1 cellular context compared by ENCODE assay signal in the genomic region with DNA sequence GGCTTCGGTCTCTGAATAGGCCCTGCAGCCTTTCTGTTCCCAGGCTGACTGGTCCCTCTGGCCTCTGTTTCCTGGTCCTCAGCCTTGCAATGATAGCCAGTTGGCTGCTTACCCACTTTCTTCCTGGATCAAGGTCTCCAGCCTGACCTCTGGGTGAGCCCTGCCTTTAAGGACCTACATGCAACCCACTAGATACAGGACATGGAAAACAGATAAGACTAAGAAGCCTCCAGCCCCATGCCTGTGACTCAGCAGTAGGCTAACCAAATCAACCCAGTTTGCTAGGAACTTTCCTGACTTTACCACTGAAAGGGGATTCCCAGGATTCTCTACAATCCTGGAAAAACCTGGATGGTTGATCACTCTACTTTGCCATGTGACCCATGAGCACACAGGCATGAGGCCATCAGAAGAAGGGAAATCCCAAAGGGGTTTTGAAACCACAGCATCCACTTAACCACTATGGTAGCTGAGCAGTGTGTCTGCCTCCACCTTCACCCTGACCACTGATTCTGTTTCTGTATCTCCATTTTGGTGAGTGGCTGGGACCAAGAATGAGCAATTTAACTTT.
A peak's percentile ranks its signal among the peaks of the same experiment; 100 is the strongest.
TF ChIP-seq lines count a peak whose summit lies in the region.

No MANE protein-coding gene starts in this region.

TF ChIP-seq in K562, 482 proteins besides CTCF, POLR2A, EP300 and RAD21 (continued from another document and continues in another):
- no peak for TF ChIP-seq HSF4 (CRISPR knock-in tag; IDR thresholded peaks at IDR 0.05; ENCODE audit: borderline replicate concordance)
- TF ChIP-seq, protein P1, sequence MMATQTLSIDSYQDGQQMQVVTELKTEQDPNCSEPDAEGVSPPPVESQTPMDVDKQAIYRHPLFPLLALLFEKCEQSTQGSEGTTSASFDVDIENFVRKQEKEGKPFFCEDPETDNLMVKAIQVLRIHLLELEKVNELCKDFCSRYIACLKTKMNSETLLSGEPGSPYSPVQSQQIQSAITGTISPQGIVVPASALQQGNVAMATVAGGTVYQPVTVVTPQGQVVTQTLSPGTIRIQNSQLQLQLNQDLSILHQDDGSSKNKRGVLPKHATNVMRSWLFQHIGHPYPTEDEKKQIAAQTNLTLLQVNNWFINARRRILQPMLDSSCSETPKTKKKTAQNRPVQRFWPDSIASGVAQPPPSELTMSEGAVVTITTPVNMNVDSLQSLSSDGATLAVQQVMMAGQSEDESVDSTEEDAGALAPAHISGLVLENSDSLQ (IDR thresholded peaks at IDR 0.05): no peak
- no peak for TF ChIP-seq MXI1 (IDR thresholded peaks at IDR 0.05; ENCODE audit: low read depth, low read length)
- TF ChIP-seq HEY1 (CRISPR knock-in tag; IDR thresholded peaks at IDR 0.05; ENCODE audit: borderline replicate concordance): no peak
- TF ChIP-seq FUS (optimal IDR thresholded peaks at IDR 0.05; ENCODE audit: low read depth, low read length): no peak
- no peak for TF ChIP-seq ZNF780A (CRISPR knock-in tag; IDR thresholded peaks at IDR 0.05)
- TF ChIP-seq, protein P2, sequence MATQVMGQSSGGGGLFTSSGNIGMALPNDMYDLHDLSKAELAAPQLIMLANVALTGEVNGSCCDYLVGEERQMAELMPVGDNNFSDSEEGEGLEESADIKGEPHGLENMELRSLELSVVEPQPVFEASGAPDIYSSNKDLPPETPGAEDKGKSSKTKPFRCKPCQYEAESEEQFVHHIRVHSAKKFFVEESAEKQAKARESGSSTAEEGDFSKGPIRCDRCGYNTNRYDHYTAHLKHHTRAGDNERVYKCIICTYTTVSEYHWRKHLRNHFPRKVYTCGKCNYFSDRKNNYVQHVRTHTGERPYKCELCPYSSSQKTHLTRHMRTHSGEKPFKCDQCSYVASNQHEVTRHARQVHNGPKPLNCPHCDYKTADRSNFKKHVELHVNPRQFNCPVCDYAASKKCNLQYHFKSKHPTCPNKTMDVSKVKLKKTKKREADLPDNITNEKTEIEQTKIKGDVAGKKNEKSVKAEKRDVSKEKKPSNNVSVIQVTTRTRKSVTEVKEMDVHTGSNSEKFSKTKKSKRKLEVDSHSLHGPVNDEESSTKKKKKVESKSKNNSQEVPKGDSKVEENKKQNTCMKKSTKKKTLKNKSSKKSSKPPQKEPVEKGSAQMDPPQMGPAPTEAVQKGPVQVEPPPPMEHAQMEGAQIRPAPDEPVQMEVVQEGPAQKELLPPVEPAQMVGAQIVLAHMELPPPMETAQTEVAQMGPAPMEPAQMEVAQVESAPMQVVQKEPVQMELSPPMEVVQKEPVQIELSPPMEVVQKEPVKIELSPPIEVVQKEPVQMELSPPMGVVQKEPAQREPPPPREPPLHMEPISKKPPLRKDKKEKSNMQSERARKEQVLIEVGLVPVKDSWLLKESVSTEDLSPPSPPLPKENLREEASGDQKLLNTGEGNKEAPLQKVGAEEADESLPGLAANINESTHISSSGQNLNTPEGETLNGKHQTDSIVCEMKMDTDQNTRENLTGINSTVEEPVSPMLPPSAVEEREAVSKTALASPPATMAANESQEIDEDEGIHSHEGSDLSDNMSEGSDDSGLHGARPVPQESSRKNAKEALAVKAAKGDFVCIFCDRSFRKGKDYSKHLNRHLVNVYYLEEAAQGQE (CRISPR knock-in tag; IDR thresholded peaks at IDR 0.05; ENCODE audit: low read depth): peak; percentile 48; the same call in 1 of the 2 replicates
- no peak for TF ChIP-seq POLR3G (IDR thresholded peaks at IDR 0.05; ENCODE audit: extremely low read depth, insufficient read length, insufficient replicate concordance)
- TF ChIP-seq, protein P3, sequence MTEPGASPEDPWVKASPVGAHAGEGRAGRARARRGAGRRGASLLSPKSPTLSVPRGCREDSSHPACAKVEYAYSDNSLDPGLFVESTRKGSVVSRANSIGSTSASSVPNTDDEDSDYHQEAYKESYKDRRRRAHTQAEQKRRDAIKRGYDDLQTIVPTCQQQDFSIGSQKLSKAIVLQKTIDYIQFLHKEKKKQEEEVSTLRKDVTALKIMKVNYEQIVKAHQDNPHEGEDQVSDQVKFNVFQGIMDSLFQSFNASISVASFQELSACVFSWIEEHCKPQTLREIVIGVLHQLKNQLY (CRISPR knock-in tag; conservative IDR thresholded peaks at IDR 0.05): no peak
- TF ChIP-seq ZNF316 (IDR thresholded peaks at IDR 0.05): peak; percentile 87
- no peak for TF ChIP-seq ATF1 (CRISPR knock-in tag; IDR thresholded peaks at IDR 0.05)
- peak; percentile 34; the same call in 1 of the 2 replicates for TF ChIP-seq ATF1 (tag; IDR thresholded peaks at IDR 0.05)
- TF ChIP-seq KDM5B (IDR thresholded peaks at IDR 0.05; ENCODE audit: insufficient replicate concordance, low read depth, low read length): no peak
- TF ChIP-seq ZNF707 (CRISPR knock-in tag; conservative IDR thresholded peaks at IDR 0.05): no peak
- peak; percentile 29 to 66; a peak in 1 of 4 replicates for TF ChIP-seq ETV6 (IDR thresholded peaks at IDR 0.05; ENCODE audit: borderline replicate concordance in 1 of 2, low read depth in 2 of 2, low read length in 1 of 2)
- no peak for TF ChIP-seq ETV6 (CRISPR knock-in tag; IDR thresholded peaks at IDR 0.05; ENCODE audit: borderline replicate concordance)
- no peak for TF ChIP-seq ZFP36 (IDR thresholded peaks at IDR 0.05; ENCODE audit: low read depth, low read length, partially characterized antibody)
- no peak for TF ChIP-seq ZNF253 (CRISPR knock-in tag; conservative IDR thresholded peaks at IDR 0.05)
- TF ChIP-seq, protein P4, sequence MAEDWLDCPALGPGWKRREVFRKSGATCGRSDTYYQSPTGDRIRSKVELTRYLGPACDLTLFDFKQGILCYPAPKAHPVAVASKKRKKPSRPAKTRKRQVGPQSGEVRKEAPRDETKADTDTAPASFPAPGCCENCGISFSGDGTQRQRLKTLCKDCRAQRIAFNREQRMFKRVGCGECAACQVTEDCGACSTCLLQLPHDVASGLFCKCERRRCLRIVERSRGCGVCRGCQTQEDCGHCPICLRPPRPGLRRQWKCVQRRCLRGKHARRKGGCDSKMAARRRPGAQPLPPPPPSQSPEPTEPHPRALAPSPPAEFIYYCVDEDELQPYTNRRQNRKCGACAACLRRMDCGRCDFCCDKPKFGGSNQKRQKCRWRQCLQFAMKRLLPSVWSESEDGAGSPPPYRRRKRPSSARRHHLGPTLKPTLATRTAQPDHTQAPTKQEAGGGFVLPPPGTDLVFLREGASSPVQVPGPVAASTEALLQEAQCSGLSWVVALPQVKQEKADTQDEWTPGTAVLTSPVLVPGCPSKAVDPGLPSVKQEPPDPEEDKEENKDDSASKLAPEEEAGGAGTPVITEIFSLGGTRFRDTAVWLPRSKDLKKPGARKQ (CRISPR knock-in tag; IDR thresholded peaks at IDR 0.05): no peak
- TF ChIP-seq, protein P5, sequence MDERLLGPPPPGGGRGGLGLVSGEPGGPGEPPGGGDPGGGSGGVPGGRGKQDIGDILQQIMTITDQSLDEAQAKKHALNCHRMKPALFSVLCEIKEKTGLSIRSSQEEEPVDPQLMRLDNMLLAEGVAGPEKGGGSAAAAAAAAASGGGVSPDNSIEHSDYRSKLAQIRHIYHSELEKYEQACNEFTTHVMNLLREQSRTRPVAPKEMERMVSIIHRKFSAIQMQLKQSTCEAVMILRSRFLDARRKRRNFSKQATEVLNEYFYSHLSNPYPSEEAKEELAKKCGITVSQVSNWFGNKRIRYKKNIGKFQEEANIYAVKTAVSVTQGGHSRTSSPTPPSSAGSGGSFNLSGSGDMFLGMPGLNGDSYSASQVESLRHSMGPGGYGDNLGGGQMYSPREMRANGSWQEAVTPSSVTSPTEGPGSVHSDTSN (CRISPR knock-in tag; IDR thresholded peaks at IDR 0.05; ENCODE audit: low read depth): no peak
- TF ChIP-seq, protein P5 (tag; conservative IDR thresholded peaks at IDR 0.05; ENCODE audit: low read depth): no peak
- no peak for TF ChIP-seq POLR2H (tag; IDR thresholded peaks at IDR 0.05; ENCODE audit: low read depth)
- no peak for TF ChIP-seq PPARD (CRISPR knock-in tag; IDR thresholded peaks at IDR 0.05)
- TF ChIP-seq, protein P6, sequence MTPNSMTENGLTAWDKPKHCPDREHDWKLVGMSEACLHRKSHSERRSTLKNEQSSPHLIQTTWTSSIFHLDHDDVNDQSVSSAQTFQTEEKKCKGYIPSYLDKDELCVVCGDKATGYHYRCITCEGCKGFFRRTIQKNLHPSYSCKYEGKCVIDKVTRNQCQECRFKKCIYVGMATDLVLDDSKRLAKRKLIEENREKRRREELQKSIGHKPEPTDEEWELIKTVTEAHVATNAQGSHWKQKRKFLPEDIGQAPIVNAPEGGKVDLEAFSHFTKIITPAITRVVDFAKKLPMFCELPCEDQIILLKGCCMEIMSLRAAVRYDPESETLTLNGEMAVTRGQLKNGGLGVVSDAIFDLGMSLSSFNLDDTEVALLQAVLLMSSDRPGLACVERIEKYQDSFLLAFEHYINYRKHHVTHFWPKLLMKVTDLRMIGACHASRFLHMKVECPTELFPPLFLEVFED (CRISPR knock-in tag; conservative IDR thresholded peaks at IDR 0.05): no peak
- TF ChIP-seq EHMT2 (IDR thresholded peaks at IDR 0.05): peak; percentile 71
- peak; percentile 64 to 94 for TF ChIP-seq RCOR1 (IDR thresholded peaks at IDR 0.05; ENCODE audit: borderline replicate concordance in 1 of 2, low read depth in 2 of 2, low read length in 2 of 2)
- no peak for TF ChIP-seq FOXJ3 (CRISPR knock-in tag; IDR thresholded peaks at IDR 0.05)
- TF ChIP-seq HDAC8 (tag; IDR thresholded peaks at IDR 0.05): no peak
- TF ChIP-seq YY1 (IDR thresholded peaks at IDR 0.05; ENCODE audit: borderline replicate concordance in 1 of 3, control insufficient read depth in 1 of 3, extremely low read depth in 1 of 3, insufficient read depth in 3 of 3, insufficient read length in 1 of 3, insufficient replicate concordance in 2 of 3, low read depth in 1 of 3, low read length in 2 of 3): peak in 1 of 3 experiments; percentile 31
- no peak for TF ChIP-seq KAT8 (IDR thresholded peaks at IDR 0.05; ENCODE audit: low read depth)
- peak; percentile 70 for TF ChIP-seq SOX6 (IDR thresholded peaks at IDR 0.05)
- TF ChIP-seq, protein P7, sequence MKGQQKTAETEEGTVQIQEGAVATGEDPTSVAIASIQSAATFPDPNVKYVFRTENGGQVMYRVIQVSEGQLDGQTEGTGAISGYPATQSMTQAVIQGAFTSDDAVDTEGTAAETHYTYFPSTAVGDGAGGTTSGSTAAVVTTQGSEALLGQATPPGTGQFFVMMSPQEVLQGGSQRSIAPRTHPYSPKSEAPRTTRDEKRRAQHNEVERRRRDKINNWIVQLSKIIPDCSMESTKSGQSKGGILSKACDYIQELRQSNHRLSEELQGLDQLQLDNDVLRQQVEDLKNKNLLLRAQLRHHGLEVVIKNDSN (CRISPR knock-in tag; IDR thresholded peaks at IDR 0.05): no peak
- peak; percentile 27; the same call in 1 of the 2 replicates for TF ChIP-seq ZNF57 (CRISPR knock-in tag; IDR thresholded peaks at IDR 0.05)
- TF ChIP-seq EP400 (IDR thresholded peaks at IDR 0.05): peak; percentile 65
- 0 out of 2 replicates have a peak, but pooled peaks have one; percentile 52 for TF ChIP-seq E2F3 (CRISPR knock-in tag; IDR thresholded peaks at IDR 0.05)
- TF ChIP-seq ZNF408 (CRISPR knock-in tag; IDR thresholded peaks at IDR 0.05; ENCODE audit: low read depth): no peak
- TF ChIP-seq ZNF140 (CRISPR knock-in tag; IDR thresholded peaks at IDR 0.05): no peak
- TF ChIP-seq MAZ (CRISPR knock-in tag; conservative IDR thresholded peaks at IDR 0.05 in 1 of 2, IDR thresholded peaks at IDR 0.05 in 1 of 2): peak in 1 of 2 experiments; percentile 55; a peak in 2 of 4 replicates
- TF ChIP-seq BACH1 (tag; IDR thresholded peaks at IDR 0.05): peak; percentile 81
- TF ChIP-seq, protein P8, sequence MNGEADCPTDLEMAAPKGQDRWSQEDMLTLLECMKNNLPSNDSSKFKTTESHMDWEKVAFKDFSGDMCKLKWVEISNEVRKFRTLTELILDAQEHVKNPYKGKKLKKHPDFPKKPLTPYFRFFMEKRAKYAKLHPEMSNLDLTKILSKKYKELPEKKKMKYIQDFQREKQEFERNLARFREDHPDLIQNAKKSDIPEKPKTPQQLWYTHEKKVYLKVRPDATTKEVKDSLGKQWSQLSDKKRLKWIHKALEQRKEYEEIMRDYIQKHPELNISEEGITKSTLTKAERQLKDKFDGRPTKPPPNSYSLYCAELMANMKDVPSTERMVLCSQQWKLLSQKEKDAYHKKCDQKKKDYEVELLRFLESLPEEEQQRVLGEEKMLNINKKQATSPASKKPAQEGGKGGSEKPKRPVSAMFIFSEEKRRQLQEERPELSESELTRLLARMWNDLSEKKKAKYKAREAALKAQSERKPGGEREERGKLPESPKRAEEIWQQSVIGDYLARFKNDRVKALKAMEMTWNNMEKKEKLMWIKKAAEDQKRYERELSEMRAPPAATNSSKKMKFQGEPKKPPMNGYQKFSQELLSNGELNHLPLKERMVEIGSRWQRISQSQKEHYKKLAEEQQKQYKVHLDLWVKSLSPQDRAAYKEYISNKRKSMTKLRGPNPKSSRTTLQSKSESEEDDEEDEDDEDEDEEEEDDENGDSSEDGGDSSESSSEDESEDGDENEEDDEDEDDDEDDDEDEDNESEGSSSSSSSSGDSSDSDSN (IDR thresholded peaks at IDR 0.05; ENCODE audit: borderline replicate concordance in 1 of 2, low read depth in 2 of 2, low read length in 2 of 2): peak in 1 of 2 experiments; percentile 80; a peak in 1 of 4 replicates
- TF ChIP-seq, protein P9, sequence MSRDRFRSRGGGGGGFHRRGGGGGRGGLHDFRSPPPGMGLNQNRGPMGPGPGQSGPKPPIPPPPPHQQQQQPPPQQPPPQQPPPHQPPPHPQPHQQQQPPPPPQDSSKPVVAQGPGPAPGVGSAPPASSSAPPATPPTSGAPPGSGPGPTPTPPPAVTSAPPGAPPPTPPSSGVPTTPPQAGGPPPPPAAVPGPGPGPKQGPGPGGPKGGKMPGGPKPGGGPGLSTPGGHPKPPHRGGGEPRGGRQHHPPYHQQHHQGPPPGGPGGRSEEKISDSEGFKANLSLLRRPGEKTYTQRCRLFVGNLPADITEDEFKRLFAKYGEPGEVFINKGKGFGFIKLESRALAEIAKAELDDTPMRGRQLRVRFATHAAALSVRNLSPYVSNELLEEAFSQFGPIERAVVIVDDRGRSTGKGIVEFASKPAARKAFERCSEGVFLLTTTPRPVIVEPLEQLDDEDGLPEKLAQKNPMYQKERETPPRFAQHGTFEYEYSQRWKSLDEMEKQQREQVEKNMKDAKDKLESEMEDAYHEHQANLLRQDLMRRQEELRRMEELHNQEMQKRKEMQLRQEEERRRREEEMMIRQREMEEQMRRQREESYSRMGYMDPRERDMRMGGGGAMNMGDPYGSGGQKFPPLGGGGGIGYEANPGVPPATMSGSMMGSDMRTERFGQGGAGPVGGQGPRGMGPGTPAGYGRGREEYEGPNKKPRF (IDR thresholded peaks at IDR 0.05; ENCODE audit: low read depth, low read length): no peak
- no peak; a peak in 1 of 4 replicates for TF ChIP-seq FOXK2 (conservative IDR thresholded peaks at IDR 0.05 in 1 of 2, IDR thresholded peaks at IDR 0.05 in 1 of 2; ENCODE audit: low read depth in 2 of 2)
- no peak for TF ChIP-seq CREBBP (IDR thresholded peaks at IDR 0.05; ENCODE audit: low read depth, low read length)
- peak; percentile 30 for TF ChIP-seq ZNF239 (CRISPR knock-in tag; IDR thresholded peaks at IDR 0.05)
